In genomic region chr12:615620-616019, GRCh38 we compare ENCODE assay signal across 1 cellular context.
TF ChIP-seq lines count a peak whose summit lies in the region.

No MANE protein-coding gene starts in this region.

TF ChIP-seq in K562, 482 proteins besides CTCF, POLR2A, EP300 and RAD21:
- TF ChIP-seq MCM5 (IDR thresholded peaks at IDR 0.05; ENCODE audit: low read depth) (no peak), SMAD2 (IDR thresholded peaks at IDR 0.05; ENCODE audit: low read depth, low read length) (no peak), DLX4 (CRISPR knock-in tag; IDR thresholded peaks at IDR 0.05) (no peak), PTTG1 (tag; IDR thresholded peaks at IDR 0.05; ENCODE audit: low read depth) (no peak), THAP12 (CRISPR knock-in tag; IDR thresholded peaks at IDR 0.05) (no peak), ZNF830 (CRISPR knock-in tag; IDR thresholded peaks at IDR 0.05) (no peak), SP1 (CRISPR knock-in tag; IDR thresholded peaks at IDR 0.05) (no peak), NFXL1 (CRISPR knock-in tag; IDR thresholded peaks at IDR 0.05) (no peak), GATAD2A (IDR thresholded peaks at IDR 0.05) (no peak), FOXO4 (CRISPR knock-in tag; IDR thresholded peaks at IDR 0.05) (no peak), DACH1 (IDR thresholded peaks at IDR 0.05; ENCODE audit: partially characterized antibody) (no peak), MEIS2 (IDR thresholded peaks at IDR 0.05; ENCODE audit: partially characterized antibody) (no peak)
